ENCODE assay signal across 9 cellular contexts in genomic region chr11:73983764-73984543, GRCh38. TPM values are rescaled to one million over a fixed set of nuclear protein-coding genes. Genes with fewer than 3 reads are reported as not detected.
DNase-seq lines count a peak whose midpoint lies in the region; ATAC-seq, FAIRE-seq and TF ChIP-seq lines count a peak whose summit lies in the region.
"Had no signal": no experiment of that assay in that cellular context is flagged by ENCODE, and none has a peak within 500 bp of the region (broad histone marks: within the 10 kb centered on the region; RNA-seq: fewer than 3 reads in every experiment).

No MANE protein-coding gene starts in this region.

- H3K27ac Mint-ChIP-seq in endodermal cell: peak overlapping the region; percentile 95

- no peak for TF ChIP-seq CTCF in RWPE1 (conservative IDR thresholded peaks at IDR 0.05; ENCODE audit: low read depth)
- no peak for TF ChIP-seq CTCF in endodermal cell (conservative IDR thresholded peaks at IDR 0.05)
- TF ChIP-seq CTCF in pancreas (IDR thresholded peaks at IDR 0.05): no peak

- H3K27me3 ChIP-seq in endodermal cell (ENCODE audit: control insufficient read depth, insufficient read depth, low read length, poor library complexity, severe bottlenecking) (no peaks in the 10 kb centered on the region), pancreas (no peaks in the 10 kb centered on the region)

- peak; percentile 48 to 70 for DNase-seq in NCI-H2081 (lab: John Stamatoyannopoulos, UW)
- DNase-seq in NCI-H2081 treated with DMSO at 0.1 percent for 48 hours (lab: John Stamatoyannopoulos, UW): no peak
- DNase-seq in RWPE1 (ENCODE audit: low spot score): no peak
- peak; percentile 39 for DNase-seq in endodermal cell
- peak in 1 of 6 donors; percentile 12 for DNase-seq in pancreas
- no peak for DNase-seq in cerebellum (ENCODE audit: low spot score)

- peaks cover 33% of the 10 kb centered on the region for H3K4me1 Mint-ChIP-seq in endodermal cell

- FAIRE-seq in pancreas (lab: Jason Lieb, UNC): no peak

- 88 to 98% methylated on average over 12 to 15 of the region's 15 CpGs for WGBS in endodermal cell (ENCODE audit: insufficient coverage in 1 of 2, insufficient read length in 1 of 2), 2 experiments
- WGBS in pancreas, 2 donors: 80 to 83% methylated on average over 15 of the region's 15 CpGs

- H3K9me3 ChIP-seq in endodermal cell (ENCODE audit: control insufficient read depth, low read length) (no peaks in the 10 kb centered on the region), pancreas (no peaks in the 10 kb centered on the region)

- peaks cover 10% of the 10 kb centered on the region for H3K4me1 ChIP-seq in endodermal cell (ENCODE audit: control insufficient read depth, insufficient read depth, low read length)
- peaks cover 0 to 25% (median 7%) of the 10 kb centered on the region in 3 donors for H3K4me1 ChIP-seq in pancreas

- H3K27ac ChIP-seq in RWPE1 (peak overlapping the region; percentile 90), endodermal cell (ENCODE audit: low read depth, low read length) (peak overlapping the region; percentile 69), pancreas (peak overlapping the region; percentile 64 to 86 (median 80))
- H3K27ac ChIP-seq: C4-2B had no signal

- ATAC-seq in pancreas (no peak), GM21447 (IDR thresholded peaks at IDR 0.05; ENCODE audit: unreplicated experiment) (no peak), HG03097 (IDR thresholded peaks at IDR 0.05; ENCODE audit: low FRiP score, unreplicated experiment) (no peak)

- H3K36me3 ChIP-seq in endodermal cell (ENCODE audit: control insufficient read depth, insufficient read depth, low read length): peaks cover 22% of the 10 kb centered on the region
- H3K36me3 ChIP-seq in pancreas: no peaks in the 10 kb centered on the region

- no peak overlapping the region for H3K9ac ChIP-seq in endodermal cell (ENCODE audit: extremely low read depth, low read length, poor library complexity, severe bottlenecking)

- peaks cover 25% of the 10 kb centered on the region for H3K36me3 Mint-ChIP-seq in endodermal cell (ENCODE audit: low read depth)

- no peaks in the 10 kb centered on the region for H3K9me3 Mint-ChIP-seq in endodermal cell

- H3K4me3 ChIP-seq in endodermal cell (ENCODE audit: low read length): peak overlapping the region; percentile 92
- peak overlapping the region in 3 of 4 donors; percentile 44 to 57 (median 48) for H3K4me3 ChIP-seq in pancreas

- POLR2A ChIA-PET in RWPE1 (lab: Yijun Ruan, JAX; ENCODE audit: low non-redundant PET): interaction anchor here (0.6 kb wide), 1 partner anchor 43 kb away, joined by 3 read pairs; no protein-coding TSS in a partner anchor

- intact Hi-C loops in pancreas (cut with DNase I): no loop called here

- peak overlapping the region; percentile 96 for H3K4me3 Mint-ChIP-seq in endodermal cell

- CTCF ChIA-PET in RWPE1 (lab: Yijun Ruan, JAX): no interaction called here

- H3K27me3 Mint-ChIP-seq in endodermal cell (ENCODE audit: insufficient read depth): peaks cover 5% of the 10 kb centered on the region

RNA-seq across cellular contexts. Expression of gene UCP2, which starts 1.3 kb away (rescaled TPM):
- total RNA-seq in endodermal cell (100 to 1,000 TPM; 140 to 202 TPM), pancreas (10 to 100 TPM in 4 of 6 donors, 1 to 10 TPM in 2; 4.6 to 19.4 (median 12.7) TPM), cerebellum (10.5 TPM)
- 109 TPM for polyA plus RNA-seq in endodermal cell (2013, experiment 1 of 2)
- polyA plus RNA-seq in endodermal cell (2013, experiment 2 of 2): 103 TPM
- 10 to 100 TPM in 1 of 2 donors, 1 to 10 TPM in 1; 10.0 to 16.1 TPM for polyA plus RNA-seq in pancreas

RNA-seq across cellular contexts. Expression of gene UCP3, which starts 24.9 kb away (rescaled TPM):
- total RNA-seq in endodermal cell (1 to 10 TPM; 1.9 to 3.5 TPM), pancreas (1 to 10 TPM in 1 of 6 donors, under 1 TPM in 5; 0.32 to 1.5 (median 0.67) TPM), cerebellum (3.5 TPM)
- polyA plus RNA-seq in endodermal cell (2013, experiment 1 of 2): 0.61 TPM
- polyA plus RNA-seq in endodermal cell (2013, experiment 2 of 2): 1.1 TPM
- 1 to 10 TPM; 2.0 TPM for polyA plus RNA-seq in pancreas

RNA-seq across cellular contexts. Expression of gene DNAJB13, which starts 33.1 kb away (rescaled TPM):
- total RNA-seq in endodermal cell (1 to 10 TPM in 1 of 2 donors, under 1 TPM in 1; 0.44 to 1.2 TPM), pancreas (1 to 10 TPM in 1 of 6 donors, under 1 TPM in 5; 0.22 to 1.8 (median 0.41) TPM), cerebellum (0.27 TPM)
- polyA plus RNA-seq in endodermal cell (2013, experiment 1 of 2): 0.43 TPM
- polyA plus RNA-seq in endodermal cell (2013, experiment 2 of 2): 0.58 TPM
- 1 to 10 TPM in 1 of 2 donors, under 1 TPM in 1; 0.99 to 2.1 TPM for polyA plus RNA-seq in pancreas

Comparison
In these comparisons a context has a peak if more than half of its experiments do, and no peak if none do; other contexts are left out.
1. DNase-seq: peak in NCI-H2081 (2 of 2) and endodermal cell (single experiment); none in NCI-H2081 treated with DMSO at 0.1 percent for 48 hours (single experiment), RWPE1 (single experiment) and cerebellum (single experiment).
2. RNA of gene UCP2, which starts 1.3 kb away (total RNA-seq): 140 to 202 TPM in endodermal cell; 4.6 to 19.4 TPM in pancreas and 10.5 TPM in cerebellum (single experiment); every median in the first group is over 4 times any median in the second.
3. Peak in every context shown above with its lines, with median percentiles within 50 percentile points of each other: H3K27ac ChIP-seq.